In genomic region chr11:10490398-10491232, GRCh38 we compare ENCODE assay signal across 8 cellular contexts. TPM values are rescaled to one million over a fixed set of nuclear protein-coding genes. Genes with fewer than 3 reads are reported as not detected.
DNase-seq lines count a peak whose midpoint lies in the region; ATAC-seq lines count a peak whose summit lies in the region.

No MANE protein-coding gene starts in this region.

- H3K27me3 ChIP-seq in CD8-positive, alpha-beta memory T cell (ENCODE audit: insufficient read depth, low read length, poor library complexity, severe bottlenecking) = no peaks in the 10 kb centered on the region

- H3K27ac ChIP-seq in CD8-positive, alpha-beta memory T cell (ENCODE audit: low read depth, low read length) = no peak overlapping the region
- H3K27ac ChIP-seq in epithelial cell of prostate = peak overlapping the region; percentile 98

- H3K9me3 ChIP-seq in CD8-positive, alpha-beta memory T cell (ENCODE audit: low read length) = no peaks in the 10 kb centered on the region

- peak overlapping the region in 5 of 8 donors; percentile 32 to 89 (median 72) for H3K27ac Mint-ChIP-seq in CD8-positive, alpha-beta memory T cell

- peaks cover 0 to 91% (median 22%) of the 10 kb centered on the region in 3 donors for H3K36me3 Mint-ChIP-seq in CD8-positive, alpha-beta memory T cell

- peaks cover 10 to 18% (median 12%) of the 10 kb centered on the region in 3 donors for H3K4me1 Mint-ChIP-seq in CD8-positive, alpha-beta memory T cell

- H3K4me1 ChIP-seq in CD8-positive, alpha-beta memory T cell (ENCODE audit: insufficient read depth, low read length) = no peaks in the 10 kb centered on the region

- no peak overlapping the region for H3K4me3 Mint-ChIP-seq in CD8-positive, alpha-beta memory T cell

- DNase-seq in CD8-positive, alpha-beta memory T cell = no peak
- DNase-seq in RPMI7951 (ENCODE audit: low read depth) (peak; percentile 100), epithelial cell of prostate (ENCODE audit: low read depth, low spot score) (no peak), mucosa of gallbladder (ENCODE audit: low spot score) (peak; percentile 86), middle frontal gyrus (ENCODE audit: extremely low spot score, low spot score) (no peak), GM19238 (ENCODE audit: insufficient read length, low spot score) (no peak)

- peaks cover 32% of the 10 kb centered on the region for H3K36me3 ChIP-seq in CD8-positive, alpha-beta memory T cell (ENCODE audit: insufficient read depth, low read length)

- no peak overlapping the region for H3K4me3 ChIP-seq in CD8-positive, alpha-beta memory T cell (ENCODE audit: low read length)

- CTCF ChIA-PET in CD8-positive, alpha-beta memory T cell (lab: Charles Lee) = no interaction called here

- ATAC-seq in GM21576 (IDR thresholded peaks at IDR 0.05; ENCODE audit: unreplicated experiment) (no peak), HG02571 (IDR thresholded peaks at IDR 0.05; ENCODE audit: unreplicated experiment) (no peak)

- POLR2A ChIA-PET in CD8-positive, alpha-beta memory T cell (lab: Charles Lee) = no interaction called here

- no peaks in the 10 kb centered on the region for H3K9me3 Mint-ChIP-seq in CD8-positive, alpha-beta memory T cell

- no peaks in the 10 kb centered on the region for H3K27me3 Mint-ChIP-seq in CD8-positive, alpha-beta memory T cell

RNA-seq across cellular contexts. Expression of gene AMPD3, which starts 35.6 kb away (rescaled TPM):
- 10 to 100 TPM; 10.8 to 12.2 TPM for total RNA-seq in CD8-positive, alpha-beta memory T cell
- polyA plus RNA-seq in CD8-positive, alpha-beta memory T cell = 12.0 TPM
- 11.9 and 14.3 TPM in 2 replicates for total RNA-seq in RPMI7951 (2014; rRNA removed; shearing (Covaris generic))
- total RNA-seq in mucosa of gallbladder = 17.6 TPM

RNA-seq across cellular contexts. Expression of gene RNF141, which starts 50.4 kb away (rescaled TPM):
- 10 to 100 TPM; 19.6 to 20.0 TPM for total RNA-seq in CD8-positive, alpha-beta memory T cell
- 19.2 TPM for polyA plus RNA-seq in CD8-positive, alpha-beta memory T cell
- total RNA-seq in RPMI7951 (2014; rRNA removed; shearing (Covaris generic)) = 29.8 and 30.5 TPM in 2 replicates
- total RNA-seq in mucosa of gallbladder = 45.1 TPM

Comparison
In these comparisons a context has a peak if more than half of its experiments do, and no peak if none do; other contexts are left out.
1. DNase-seq: peak in RPMI7951 (single experiment) and mucosa of gallbladder (single experiment); none in CD8-positive, alpha-beta memory T cell (0 of 5), epithelial cell of prostate (single experiment), middle frontal gyrus (single experiment) and GM19238 (single experiment).